In genomic region chr2:157463002-157463401, GRCh38 we compare ENCODE assay signal across 28 cellular contexts. TPM values are rescaled to one million over a fixed set of nuclear protein-coding genes. Genes with fewer than 3 reads are reported as not detected.
DNase-seq lines count a peak whose midpoint lies in the region; ATAC-seq and TF ChIP-seq lines count a peak whose summit lies in the region.
"Had no signal": no experiment of that assay in that cellular context is flagged by ENCODE, and none has a peak within 500 bp of the region (broad histone marks: within the 10 kb centered on the region; RNA-seq: fewer than 3 reads in every experiment).

No MANE protein-coding gene starts in this region.

- peaks cover 96% of the 10 kb centered on the region for H3K4me1 Mint-ChIP-seq in activated CD4-positive, alpha-beta T cell treated with anti-CD3 and anti-CD28 coated beads, Interleukin-2, amount 10 ng/mL, durations not matched to agents 7 days and 5 days
- H3K4me1 Mint-ChIP-seq in CD4-positive, alpha-beta T cell (ENCODE audit: low read depth) = peaks cover 88% of the 10 kb centered on the region
- peaks cover 91% of the 10 kb centered on the region for H3K4me1 Mint-ChIP-seq in activated CD8-positive, alpha-beta T cell treated with anti-CD3 and anti-CD28 coated beads for 36 hours (ENCODE audit: low read depth)
- peaks cover 47% of the 10 kb centered on the region for H3K4me1 Mint-ChIP-seq in dendritic cell treated with granulocyte-macrophage colony-stimulating factor and Interleukin-4, amounts not matched to agents 40 ng/mL and 50 ng/mL, for 4 days (ENCODE audit: low read depth)

- no peak for DNase-seq in activated CD4-positive, alpha-beta T cell treated with anti-CD3 and anti-CD28 coated beads, Interleukin-2, amount 10 ng/mL, durations not matched to agents 7 days and 5 days
- DNase-seq in activated CD4-positive, alpha-beta T cell treated with anti-CD3 and anti-CD28 coated beads, Interleukin-2, amount 50 U/mL, for 1 hour = no peak
- no peak for DNase-seq in CD4-positive, alpha-beta T cell
- DNase-seq in activated CD8-positive, alpha-beta T cell treated with anti-CD3 and anti-CD28 coated beads for 36 hours = no peak
- DNase-seq in H7 (no peak), GDM1 (lab: John Stamatoyannopoulos, UW) (no peak)
- DNase-seq: activated B cell treated with CpG ODN at 0.5 μM for 24 hours; activated CD8-positive, alpha-beta memory T cell treated with anti-CD3 and anti-CD28 coated beads for 24 hours; activated T-cell treated with anti-CD3 and anti-CD28 coated beads, Interleukin-2, amount 50 U/mL, for 1 hour; caudate nucleus; CD8-positive, alpha-beta memory T cell; foreskin keratinocyte; head of caudate nucleus; IMR-90; left ventricle myocardium inferior; mesenchymal stem cell; NCI-H1694; NCI-H510A; SIG-M5; stimulated activated naive CD4-positive, alpha-beta T cell; SW 1271; testis had no signal

- POLR2A ChIA-PET in activated CD4-positive, alpha-beta T cell treated with anti-CD3 and anti-CD28 coated beads, Interleukin-2, amount 10 ng/mL, durations not matched to agents 7 days and 5 days (lab: Charles Lee) = no interaction called here
- POLR2A ChIA-PET in CD4-positive, alpha-beta T cell (lab: Charles Lee) = interaction anchor here (0.6 to 9.0 kb wide), 3 partner anchors 15 to 126 kb away, joined by 3 to 118 read pairs (median 4); partner anchors contain the start of gene CYTIP
- POLR2A ChIA-PET in activated CD8-positive, alpha-beta T cell treated with anti-CD3 and anti-CD28 coated beads for 36 hours (lab: Charles Lee) = interaction anchor here (0.8 to 51.0 kb wide), 4 partner anchors 15 to 131 kb away, joined by 3 to 1592 read pairs (median 34); partner anchors contain the start of gene CYTIP

- H3K9me3 Mint-ChIP-seq in activated CD4-positive, alpha-beta T cell treated with anti-CD3 and anti-CD28 coated beads, Interleukin-2, amount 10 ng/mL, durations not matched to agents 7 days and 5 days = peaks cover 9% of the 10 kb centered on the region
- no peaks in the 10 kb centered on the region for H3K9me3 Mint-ChIP-seq in CD4-positive, alpha-beta T cell
- peaks cover 11% of the 10 kb centered on the region for H3K9me3 Mint-ChIP-seq in activated CD8-positive, alpha-beta T cell treated with anti-CD3 and anti-CD28 coated beads for 36 hours
- H3K9me3 Mint-ChIP-seq in dendritic cell treated with granulocyte-macrophage colony-stimulating factor and Interleukin-4, amounts not matched to agents 40 ng/mL and 50 ng/mL, for 4 days = peaks cover 9% of the 10 kb centered on the region
- H3K9me3 Mint-ChIP-seq: activated B cell treated with CpG ODN at 0.5 μM for 24 hours; CD8-positive, alpha-beta memory T cell; GM23338 had no signal

- intact Hi-C loops in CD4-positive, alpha-beta T cell (cut with DNase I, micrococcal nuclease) = no loop called here
- intact Hi-C loops in activated CD8-positive, alpha-beta T cell treated with anti-CD3 and anti-CD28 coated beads for 36 hours (cut with micrococcal nuclease) = no loop called here
- intact Hi-C loops in dendritic cell treated with granulocyte-macrophage colony-stimulating factor and Interleukin-4, amounts not matched to agents 40 ng/mL and 50 ng/mL, for 4 days (cut with micrococcal nuclease) = no loop called here

- peak overlapping the region; percentile 86 for H3K27ac Mint-ChIP-seq in activated CD4-positive, alpha-beta T cell treated with anti-CD3 and anti-CD28 coated beads, Interleukin-2, amount 10 ng/mL, durations not matched to agents 7 days and 5 days
- peak overlapping the region; percentile 74 for H3K27ac Mint-ChIP-seq in CD4-positive, alpha-beta T cell
- H3K27ac Mint-ChIP-seq in activated CD8-positive, alpha-beta T cell treated with anti-CD3 and anti-CD28 coated beads for 36 hours = peak overlapping the region; percentile 99
- peak overlapping the region; percentile 62 for H3K27ac Mint-ChIP-seq in dendritic cell treated with granulocyte-macrophage colony-stimulating factor and Interleukin-4, amounts not matched to agents 40 ng/mL and 50 ng/mL, for 4 days
- H3K27ac Mint-ChIP-seq: activated B cell treated with CpG ODN at 0.5 μM for 24 hours, GM23338 had no signal

- H3K27ac ChIP-seq in CD4-positive, alpha-beta T cell (ENCODE audit: low read depth, low read length) = peak overlapping the region; percentile 50
- H3K27ac ChIP-seq: A549, esophagus muscularis mucosa, foreskin keratinocyte, left ventricle myocardium inferior, testis had no signal

- ATAC-seq in CD4-positive, alpha-beta T cell (ENCODE audit: poor library complexity) = no peak
- no peak for ATAC-seq in activated CD8-positive, alpha-beta T cell treated with anti-CD3 and anti-CD28 coated beads for 36 hours
- ATAC-seq in esophagus mucosa = no peak
- ATAC-seq: A549, foreskin keratinocyte, GM23338 had no signal

- no peaks in the 10 kb centered on the region for H3K9me3 ChIP-seq in CD4-positive, alpha-beta T cell (ENCODE audit: control insufficient read depth, low read length)
- H3K9me3 ChIP-seq: A549, esophagus muscularis mucosa, left ventricle myocardium inferior, testis had no signal

- no peaks in the 10 kb centered on the region for H3K36me3 ChIP-seq in H7 (replicated peaks; ENCODE audit: control insufficient read depth, insufficient read depth, low read length)
- H3K36me3 ChIP-seq: esophagus muscularis mucosa, left ventricle myocardium inferior had no signal

- no peak overlapping the region for H3K4me3 Mint-ChIP-seq in activated CD4-positive, alpha-beta T cell treated with anti-CD3 and anti-CD28 coated beads, Interleukin-2, amount 10 ng/mL, durations not matched to agents 7 days and 5 days
- no peak overlapping the region for H3K4me3 Mint-ChIP-seq in CD4-positive, alpha-beta T cell
- no peak overlapping the region for H3K4me3 Mint-ChIP-seq in activated CD8-positive, alpha-beta T cell treated with anti-CD3 and anti-CD28 coated beads for 36 hours
- no peak overlapping the region for H3K4me3 Mint-ChIP-seq in dendritic cell treated with granulocyte-macrophage colony-stimulating factor and Interleukin-4, amounts not matched to agents 40 ng/mL and 50 ng/mL, for 4 days
- H3K4me3 Mint-ChIP-seq: activated B cell treated with CpG ODN at 0.5 μM for 24 hours, GM23338 had no signal

- CTCF ChIA-PET in activated CD4-positive, alpha-beta T cell treated with anti-CD3 and anti-CD28 coated beads, Interleukin-2, amount 10 ng/mL, durations not matched to agents 7 days and 5 days (lab: Charles Lee) = interaction anchor here (0.8 to 1.6 kb wide), 2 partner anchors 9 to 24 kb away, joined by 5 read pairs; no protein-coding TSS in a partner anchor
- CTCF ChIA-PET in CD4-positive, alpha-beta T cell (lab: Charles Lee) = no interaction called here
- CTCF ChIA-PET in activated CD8-positive, alpha-beta T cell treated with anti-CD3 and anti-CD28 coated beads for 36 hours (lab: Charles Lee) = interaction anchor here (2.0 kb wide), 1 partner anchor 8 kb away, joined by 7 read pairs; no protein-coding TSS in a partner anchor

- no peak for TF ChIP-seq CTCF in CD4-positive, alpha-beta T cell (IDR thresholded peaks at IDR 0.05)
- TF ChIP-seq CTCF in activated CD8-positive, alpha-beta T cell treated with anti-CD3 and anti-CD28 coated beads for 36 hours (IDR thresholded peaks at IDR 0.05) = no peak

- no peaks in the 10 kb centered on the region for H3K27me3 ChIP-seq in CD4-positive, alpha-beta T cell (ENCODE audit: control insufficient read depth, insufficient read depth, low read length)
- no peaks in the 10 kb centered on the region for H3K27me3 ChIP-seq in H7 (ENCODE audit: control insufficient read depth, insufficient read depth, low read length)
- H3K27me3 ChIP-seq: esophagus muscularis mucosa, testis had no signal

- H3K27me3 Mint-ChIP-seq in activated CD4-positive, alpha-beta T cell treated with anti-CD3 and anti-CD28 coated beads, Interleukin-2, amount 10 ng/mL, durations not matched to agents 7 days and 5 days = no peaks in the 10 kb centered on the region
- no peaks in the 10 kb centered on the region for H3K27me3 Mint-ChIP-seq in CD4-positive, alpha-beta T cell
- no peaks in the 10 kb centered on the region for H3K27me3 Mint-ChIP-seq in activated CD8-positive, alpha-beta T cell treated with anti-CD3 and anti-CD28 coated beads for 36 hours
- no peaks in the 10 kb centered on the region for H3K27me3 Mint-ChIP-seq in dendritic cell treated with granulocyte-macrophage colony-stimulating factor and Interleukin-4, amounts not matched to agents 40 ng/mL and 50 ng/mL, for 4 days
- H3K27me3 Mint-ChIP-seq: activated B cell treated with CpG ODN at 0.5 μM for 24 hours; CD8-positive, alpha-beta memory T cell had no signal

- H3K36me3 Mint-ChIP-seq in activated CD4-positive, alpha-beta T cell treated with anti-CD3 and anti-CD28 coated beads, Interleukin-2, amount 10 ng/mL, durations not matched to agents 7 days and 5 days (ENCODE audit: low read depth) = peaks cover 25% of the 10 kb centered on the region
- H3K36me3 Mint-ChIP-seq in CD4-positive, alpha-beta T cell (ENCODE audit: low read depth) = no peaks in the 10 kb centered on the region
- H3K36me3 Mint-ChIP-seq in activated CD8-positive, alpha-beta T cell treated with anti-CD3 and anti-CD28 coated beads for 36 hours (ENCODE audit: low read depth) = peaks cover 47% of the 10 kb centered on the region
- peaks cover 6% of the 10 kb centered on the region for H3K36me3 Mint-ChIP-seq in dendritic cell treated with granulocyte-macrophage colony-stimulating factor and Interleukin-4, amounts not matched to agents 40 ng/mL and 50 ng/mL, for 4 days (ENCODE audit: low read depth)

- H3K4me3 ChIP-seq in H7 (ENCODE audit: insufficient read depth, low read depth, low read length) = no peak overlapping the region
- H3K4me3 ChIP-seq: A549, esophagus muscularis mucosa, GM23338, left ventricle myocardium inferior, skin epidermis, testis had no signal

RNA-seq across cellular contexts. Expression of gene CYTIP, which starts 19.1 kb away (rescaled TPM):
- 100 to 1,000 TPM; 234 to 279 TPM for total RNA-seq in activated CD4-positive, alpha-beta T cell treated with anti-CD3 and anti-CD28 coated beads, Interleukin-2, amount 10 ng/mL, durations not matched to agents 7 days and 5 days
- 100 to 1,000 TPM; 474 to 490 TPM for total RNA-seq in CD4-positive, alpha-beta T cell
- total RNA-seq in activated CD8-positive, alpha-beta T cell treated with anti-CD3 and anti-CD28 coated beads for 36 hours = 100 to 1,000 TPM; 514 to 520 TPM
- 0.87 TPM in 1 of 2 replicates, not detected in the other for total RNA-seq in H7 (2014; rRNA removed; shearing (Covaris generic))
- total RNA-seq in esophagus mucosa = 1.3 TPM
- total RNA-seq: foreskin keratinocyte, GM23338, IMR-90 had no signal

Comparison
In these comparisons a context has a peak if more than half of its experiments do, and no peak if none do; other contexts are left out.
1. RNA of gene CYTIP, which starts 19.1 kb away (total RNA-seq): 514 to 520 TPM in activated CD8-positive, alpha-beta T cell treated with anti-CD3 and anti-CD28 coated beads for 36 hours, 474 to 490 TPM in CD4-positive, alpha-beta T cell and 234 to 279 TPM in activated CD4-positive, alpha-beta T cell treated with anti-CD3 and anti-CD28 coated beads, Interleukin-2, amount 10 ng/mL, durations not matched to agents 7 days and 5 days; 1.3 TPM in esophagus mucosa (single experiment) and 0.87 TPM in H7; every median in the first group is over 100 times any median in the second.
2. Peak in every context shown above with its lines, with median percentiles within 50 percentile points of each other: H3K27ac Mint-ChIP-seq.